In genomic region chrX:118603981-118604380, GRCh38 we compare ENCODE assay signal across 8 cellular contexts.
DNase-seq lines count a peak whose midpoint lies in the region; ATAC-seq, FAIRE-seq and TF ChIP-seq lines count a peak whose summit lies in the region.

No MANE protein-coding gene starts in this region.

- H3K4me3 Mint-ChIP-seq in activated CD4-positive, alpha-beta memory T cell treated with anti-CD3 and anti-CD28 coated beads for 36 hours: no peak overlapping the region

- H3K27me3 Mint-ChIP-seq in activated CD4-positive, alpha-beta memory T cell treated with anti-CD3 and anti-CD28 coated beads for 36 hours: no peaks in the 10 kb centered on the region

- intact Hi-C loops in activated CD4-positive, alpha-beta memory T cell treated with anti-CD3 and anti-CD28 coated beads for 36 hours (cut with micrococcal nuclease): loop anchor here (1.0 to 10.0 kb wide), 4 partner anchors 10 to 257 kb away; partner anchors contain the start of genes DOCK11 and WDR44

- peaks cover 23% of the 10 kb centered on the region for H3K4me1 Mint-ChIP-seq in activated CD4-positive, alpha-beta memory T cell treated with anti-CD3 and anti-CD28 coated beads for 36 hours (ENCODE audit: low read depth)

- peaks cover 5 to 10% of the 10 kb centered on the region in 2 donors for H3K36me3 ChIP-seq in muscle layer of duodenum (ENCODE audit: control insufficient read depth in 1 of 2, insufficient read depth in 2 of 2, low read length in 2 of 2)

- peaks cover 0 to 3% of the 10 kb centered on the region in 2 donors for H3K4me1 ChIP-seq in muscle layer of duodenum (ENCODE audit: control insufficient read depth in 1 of 2, insufficient read depth in 2 of 2, low read length in 2 of 2)

- H3K27ac Mint-ChIP-seq in activated CD4-positive, alpha-beta memory T cell treated with anti-CD3 and anti-CD28 coated beads for 36 hours: no peak overlapping the region

- H3K27ac ChIP-seq in muscle layer of duodenum (ENCODE audit: low read length): peak overlapping the region; percentile 31

- no peaks in the 10 kb centered on the region for H3K9me3 ChIP-seq in muscle layer of duodenum (ENCODE audit: control insufficient read depth in 1 of 2, low read length in 2 of 2)

- peak; percentile 51 for TF ChIP-seq CTCF in D721Med (IDR thresholded peaks at IDR 0.05; ENCODE audit: insufficient read depth, missing control alignments)
- TF ChIP-seq CTCF in epithelial cell of proximal tubule (conservative IDR thresholded peaks at IDR 0.05; ENCODE audit: low read depth, low read length): peak; percentile 83

- CTCF ChIA-PET in activated CD4-positive, alpha-beta memory T cell treated with anti-CD3 and anti-CD28 coated beads for 36 hours (lab: Charles Lee): no interaction called here

- peaks cover 5% of the 10 kb centered on the region for H3K36me3 Mint-ChIP-seq in activated CD4-positive, alpha-beta memory T cell treated with anti-CD3 and anti-CD28 coated beads for 36 hours

- H3K27me3 ChIP-seq in muscle layer of duodenum (ENCODE audit: low read depth, low read length): no peaks in the 10 kb centered on the region

- DNase-seq in D721Med (ENCODE audit: insufficient read length, low spot score): no peak
- peak; percentile 64 for DNase-seq in H4 (ENCODE audit: low spot score)
- DNase-seq in NCI-H2107 treated with DMSO at 0.1 percent for 48 hours (lab: John Stamatoyannopoulos, UW; ENCODE audit: unreplicated experiment): peak; percentile 27
- DNase-seq in activated CD4-positive, alpha-beta memory T cell treated with anti-CD3 and anti-CD28 coated beads for 36 hours: peak; percentile 38
- DNase-seq in epithelial cell of proximal tubule (ENCODE audit: low read depth): no peak
- DNase-seq in stromal cell of bone marrow (ENCODE audit: low read depth): peak; percentile 37

- ATAC-seq in HG03280 (IDR thresholded peaks at IDR 0.05; ENCODE audit: unreplicated experiment): no peak

- FAIRE-seq in D721Med (lab: Jason Lieb, UNC): peak; percentile 46

- H3K9me3 Mint-ChIP-seq in activated CD4-positive, alpha-beta memory T cell treated with anti-CD3 and anti-CD28 coated beads for 36 hours: no peaks in the 10 kb centered on the region

- POLR2A ChIA-PET in activated CD4-positive, alpha-beta memory T cell treated with anti-CD3 and anti-CD28 coated beads for 36 hours (lab: Charles Lee): no interaction called here

- no peak overlapping the region for H3K4me3 ChIP-seq in epithelial cell of proximal tubule (ENCODE audit: low read depth, low read length)
- no peak overlapping the region for H3K4me3 ChIP-seq in muscle layer of duodenum (ENCODE audit: low read depth in 1 of 2, low read length in 2 of 2)

Comparison
In these comparisons a context has a peak if more than half of its experiments do, and no peak if none do; other contexts are left out.
1. DNase-seq: peak in H4 (single experiment), NCI-H2107 treated with DMSO at 0.1 percent for 48 hours (single experiment), activated CD4-positive, alpha-beta memory T cell treated with anti-CD3 and anti-CD28 coated beads for 36 hours (single experiment) and stromal cell of bone marrow (single experiment); none in D721Med (single experiment) and epithelial cell of proximal tubule (single experiment).